Comparison of ENCODE assay signal across 19 cellular contexts in genomic region chr3:168514252-168514651, GRCh38.
"Had no signal": no experiment of that assay in that cellular context is flagged by ENCODE, and none has a peak within 500 bp of the region (broad histone marks: within the 10 kb centered on the region; RNA-seq: fewer than 3 reads in every experiment).

No MANE protein-coding gene starts in this region.

- H3K27me3 Mint-ChIP-seq: dendritic cell treated with granulocyte-macrophage colony-stimulating factor and Interleukin-4, amounts not matched to agents 40 ng/mL and 50 ng/mL, for 4 days; effector memory CD8-positive, alpha-beta T cell; natural killer cell treated with Interleukin-12 subunit alpha and Interleukin-12 subunit beta and Interleukin-15 and Interleukin-18, amount 100 ng/mL, for 72 hours; progenitor cell of endocrine pancreas had no signal

- H3K4me3 Mint-ChIP-seq: dendritic cell treated with granulocyte-macrophage colony-stimulating factor and Interleukin-4, amounts not matched to agents 40 ng/mL and 50 ng/mL, for 4 days; effector memory CD8-positive, alpha-beta T cell; natural killer cell treated with Interleukin-12 subunit alpha and Interleukin-12 subunit beta and Interleukin-15 and Interleukin-18, amount 100 ng/mL, for 72 hours had no signal

- H3K27ac Mint-ChIP-seq: dendritic cell treated with granulocyte-macrophage colony-stimulating factor and Interleukin-4, amounts not matched to agents 40 ng/mL and 50 ng/mL, for 4 days; effector memory CD8-positive, alpha-beta T cell; natural killer cell treated with Interleukin-12 subunit alpha and Interleukin-12 subunit beta and Interleukin-15 and Interleukin-18, amount 100 ng/mL, for 72 hours; progenitor cell of endocrine pancreas had no signal

- DNase-seq: effector memory CD8-positive, alpha-beta T cell; gastrocnemius medialis; mammary epithelial cell; occipital lobe; pancreas; right cardiac atrium; small intestine; stimulated activated CD4-positive, alpha-beta T cell treated with anti-CD3 and anti-CD28 coated beads, Interleukin-12 subunit alpha, Interleukin-12 subunit beta, amount 100 ng/mL, for 4 hours; stimulated activated naive CD4-positive, alpha-beta T cell; stomach; substantia nigra; transverse colon had no signal

- H3K4me3 ChIP-seq: esophagus muscularis mucosa, gastrocnemius medialis, pancreas, stomach, thoracic aorta, transverse colon had no signal

- H3K4me1 ChIP-seq: esophagus muscularis mucosa, gastrocnemius medialis, pancreas, stomach, transverse colon had no signal

- H3K27ac ChIP-seq: epithelial cell of prostate, esophagus muscularis mucosa, gastrocnemius medialis, pancreas, stomach, thoracic aorta, transverse colon had no signal

- H3K36me3 ChIP-seq: esophagus muscularis mucosa, gastrocnemius medialis, pancreas, stomach, thoracic aorta, transverse colon had no signal

- H3K9me3 ChIP-seq: esophagus muscularis mucosa, gastrocnemius medialis, pancreas, stomach, thoracic aorta, transverse colon had no signal

- FAIRE-seq: colon, pancreas, small intestine had no signal

- H3K9me3 Mint-ChIP-seq: dendritic cell treated with granulocyte-macrophage colony-stimulating factor and Interleukin-4, amounts not matched to agents 40 ng/mL and 50 ng/mL, for 4 days; natural killer cell treated with Interleukin-12 subunit alpha and Interleukin-12 subunit beta and Interleukin-15 and Interleukin-18, amount 100 ng/mL, for 72 hours had no signal

- H3K36me3 Mint-ChIP-seq: natural killer cell treated with Interleukin-12 subunit alpha and Interleukin-12 subunit beta and Interleukin-15 and Interleukin-18, amount 100 ng/mL, for 72 hours had no signal

- H3K27me3 ChIP-seq: esophagus muscularis mucosa, gastrocnemius medialis, pancreas, stomach, transverse colon had no signal
